ENCODE assay signal across 1 cellular context in the genomic region with DNA sequence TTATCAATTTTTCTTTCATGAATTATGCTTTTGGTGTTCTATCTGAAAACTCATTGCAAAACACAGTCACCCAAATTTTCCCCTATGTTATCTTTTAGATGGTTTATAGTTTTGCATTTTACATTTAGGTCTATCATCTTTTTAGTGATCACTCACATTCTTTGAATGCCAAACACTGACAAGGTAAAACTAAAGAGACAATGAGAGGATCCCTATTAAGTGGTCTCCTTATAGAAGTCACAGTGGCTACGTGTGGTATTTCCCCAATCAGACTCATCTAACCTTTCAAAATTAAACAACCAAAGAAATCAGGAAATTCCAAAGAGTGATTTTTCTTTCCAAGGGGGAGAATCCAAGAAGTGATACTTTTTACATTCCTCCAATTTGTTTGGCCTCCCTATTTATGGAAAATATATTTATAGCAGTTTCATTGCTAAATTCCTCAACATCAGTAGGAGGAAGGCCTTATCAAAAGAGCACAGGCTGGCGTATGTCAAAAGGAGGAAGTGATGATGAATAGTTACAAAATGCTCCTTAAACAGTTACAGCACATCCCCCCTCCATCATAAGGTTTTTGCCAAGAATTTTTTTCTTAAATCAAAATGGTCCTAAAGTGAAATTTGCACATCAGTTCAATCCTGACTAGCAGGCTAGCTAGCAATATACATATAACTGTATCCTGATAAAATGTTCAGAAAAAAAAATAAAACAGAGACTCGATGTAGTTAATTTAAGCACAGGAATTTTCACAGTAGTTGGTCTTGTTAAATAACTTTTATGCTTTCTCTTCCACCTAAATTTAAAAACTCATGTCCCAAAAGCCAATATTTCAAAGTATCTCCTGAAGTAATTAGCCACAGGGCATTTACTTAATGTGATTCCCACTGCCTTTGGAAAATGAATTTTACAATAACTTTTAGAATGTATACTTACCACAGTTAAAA.
A peak's percentile ranks its signal among the peaks of the same experiment; 100 is the strongest.
TF ChIP-seq lines count a peak whose summit lies in the region.

No MANE protein-coding gene starts in this region.

TF ChIP-seq in K562, 482 proteins besides CTCF, POLR2A, EP300 and RAD21 (continued from another document and continues in another):
- TF ChIP-seq, protein P1, sequence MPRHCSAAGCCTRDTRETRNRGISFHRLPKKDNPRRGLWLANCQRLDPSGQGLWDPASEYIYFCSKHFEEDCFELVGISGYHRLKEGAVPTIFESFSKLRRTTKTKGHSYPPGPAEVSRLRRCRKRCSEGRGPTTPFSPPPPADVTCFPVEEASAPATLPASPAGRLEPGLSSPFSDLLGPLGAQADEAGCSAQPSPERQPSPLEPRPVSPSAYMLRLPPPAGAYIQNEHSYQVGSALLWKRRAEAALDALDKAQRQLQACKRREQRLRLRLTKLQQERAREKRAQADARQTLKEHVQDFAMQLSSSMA (CRISPR knock-in tag; IDR thresholded peaks at IDR 0.05) = no peak
- peak; percentile 69 for TF ChIP-seq PYGO2 (tag; IDR thresholded peaks at IDR 0.05)
- no peak for TF ChIP-seq NR2C1 (IDR thresholded peaks at IDR 0.05)
- TF ChIP-seq NR2C1 (tag; IDR thresholded peaks at IDR 0.05) = no peak
- TF ChIP-seq NFE2 (IDR thresholded peaks at IDR 0.05; ENCODE audit: low read depth) = peak; percentile 36; the same call in 1 of the 2 replicates
- TF ChIP-seq NBN (IDR thresholded peaks at IDR 0.05; ENCODE audit: low read depth) = peak; percentile 82; the same call in 1 of the 2 replicates
- TF ChIP-seq ZKSCAN1 (IDR thresholded peaks at IDR 0.05; ENCODE audit: low read depth, low read length) = no peak
- no peak for TF ChIP-seq KLF1 (tag; IDR thresholded peaks at IDR 0.05)
- TF ChIP-seq, protein P2, sequence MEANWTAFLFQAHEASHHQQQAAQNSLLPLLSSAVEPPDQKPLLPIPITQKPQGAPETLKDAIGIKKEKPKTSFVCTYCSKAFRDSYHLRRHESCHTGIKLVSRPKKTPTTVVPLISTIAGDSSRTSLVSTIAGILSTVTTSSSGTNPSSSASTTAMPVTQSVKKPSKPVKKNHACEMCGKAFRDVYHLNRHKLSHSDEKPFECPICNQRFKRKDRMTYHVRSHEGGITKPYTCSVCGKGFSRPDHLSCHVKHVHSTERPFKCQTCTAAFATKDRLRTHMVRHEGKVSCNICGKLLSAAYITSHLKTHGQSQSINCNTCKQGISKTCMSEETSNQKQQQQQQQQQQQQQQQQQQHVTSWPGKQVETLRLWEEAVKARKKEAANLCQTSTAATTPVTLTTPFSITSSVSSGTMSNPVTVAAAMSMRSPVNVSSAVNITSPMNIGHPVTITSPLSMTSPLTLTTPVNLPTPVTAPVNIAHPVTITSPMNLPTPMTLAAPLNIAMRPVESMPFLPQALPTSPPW (CRISPR knock-in tag; IDR thresholded peaks at IDR 0.05) = peak; percentile 53
- TF ChIP-seq CEBPB (tag; IDR thresholded peaks at IDR 0.05) = peak; percentile 81
- peak; percentile 88 for TF ChIP-seq TAL1 (IDR thresholded peaks at IDR 0.05)
- 0 out of 2 replicates have a peak, but pooled peaks have one; percentile 35 for TF ChIP-seq ZEB2 (IDR thresholded peaks at IDR 0.05)
- TF ChIP-seq ETV1 (tag; conservative IDR thresholded peaks at IDR 0.05; ENCODE audit: low read depth) = peak; percentile 95
- TF ChIP-seq, protein P3, sequence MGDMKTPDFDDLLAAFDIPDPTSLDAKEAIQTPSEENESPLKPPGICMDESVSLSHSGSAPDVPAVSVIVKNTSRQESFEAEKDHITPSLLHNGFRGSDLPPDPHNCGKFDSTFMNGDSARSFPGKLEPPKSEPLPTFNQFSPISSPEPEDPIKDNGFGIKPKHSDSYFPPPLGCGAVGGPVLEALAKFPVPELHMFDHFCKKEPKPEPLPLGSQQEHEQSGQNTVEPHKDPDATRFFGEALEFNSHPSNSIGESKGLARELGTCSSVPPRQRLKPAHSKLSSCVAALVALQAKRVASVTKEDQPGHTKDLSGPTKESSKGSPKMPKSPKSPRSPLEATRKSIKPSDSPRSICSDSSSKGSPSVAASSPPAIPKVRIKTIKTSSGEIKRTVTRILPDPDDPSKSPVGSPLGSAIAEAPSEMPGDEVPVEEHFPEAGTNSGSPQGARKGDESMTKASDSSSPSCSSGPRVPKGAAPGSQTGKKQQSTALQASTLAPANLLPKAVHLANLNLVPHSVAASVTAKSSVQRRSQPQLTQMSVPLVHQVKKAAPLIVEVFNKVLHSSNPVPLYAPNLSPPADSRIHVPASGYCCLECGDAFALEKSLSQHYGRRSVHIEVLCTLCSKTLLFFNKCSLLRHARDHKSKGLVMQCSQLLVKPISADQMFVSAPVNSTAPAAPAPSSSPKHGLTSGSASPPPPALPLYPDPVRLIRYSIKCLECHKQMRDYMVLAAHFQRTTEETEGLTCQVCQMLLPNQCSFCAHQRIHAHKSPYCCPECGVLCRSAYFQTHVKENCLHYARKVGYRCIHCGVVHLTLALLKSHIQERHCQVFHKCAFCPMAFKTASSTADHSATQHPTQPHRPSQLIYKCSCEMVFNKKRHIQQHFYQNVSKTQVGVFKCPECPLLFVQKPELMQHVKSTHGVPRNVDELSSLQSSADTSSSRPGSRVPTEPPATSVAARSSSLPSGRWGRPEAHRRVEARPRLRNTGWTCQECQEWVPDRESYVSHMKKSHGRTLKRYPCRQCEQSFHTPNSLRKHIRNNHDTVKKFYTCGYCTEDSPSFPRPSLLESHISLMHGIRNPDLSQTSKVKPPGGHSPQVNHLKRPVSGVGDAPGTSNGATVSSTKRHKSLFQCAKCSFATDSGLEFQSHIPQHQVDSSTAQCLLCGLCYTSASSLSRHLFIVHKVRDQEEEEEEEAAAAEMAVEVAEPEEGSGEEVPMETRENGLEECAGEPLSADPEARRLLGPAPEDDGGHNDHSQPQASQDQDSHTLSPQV (IDR thresholded peaks at IDR 0.05) = peak; percentile 67
- peak; percentile 57 for TF ChIP-seq NEUROD1 (IDR thresholded peaks at IDR 0.05; ENCODE audit: borderline replicate concordance, low read depth, low read length, partially characterized antibody)
- peak; percentile 96 for TF ChIP-seq SMARCE1 (IDR thresholded peaks at IDR 0.05)
- peak; percentile 81 for TF ChIP-seq CREM (IDR thresholded peaks at IDR 0.05; ENCODE audit: low read depth)
- peak; percentile 79 for TF ChIP-seq CCNT2 (IDR thresholded peaks at IDR 0.05; ENCODE audit: borderline replicate concordance, extremely low read depth, insufficient read length, low read depth, low read length)
- no peak for TF ChIP-seq ZNF12 (CRISPR knock-in tag; IDR thresholded peaks at IDR 0.05)
- TF ChIP-seq ZNF274 (IDR thresholded peaks at IDR 0.05; ENCODE audit: borderline replicate concordance, low read depth, low read length) = no peak
- TF ChIP-seq KHSRP (IDR thresholded peaks at IDR 0.05) = peak; percentile 63; the same call in 1 of the 2 replicates
- peak; percentile 98 for TF ChIP-seq ARID1B (IDR thresholded peaks at IDR 0.05)
- TF ChIP-seq SMARCB1 (IDR thresholded peaks at IDR 0.05; ENCODE audit: insufficient read length, low read depth) = peak; percentile 87
- peak; percentile 68 to 97; a peak in 3 of 4 replicates for TF ChIP-seq TBL1XR1 (IDR thresholded peaks at IDR 0.05; ENCODE audit: low read length in 2 of 2)
- TF ChIP-seq ZNF584 (CRISPR knock-in tag; IDR thresholded peaks at IDR 0.05; ENCODE audit: low read depth) = no peak
- TF ChIP-seq MTA2 (IDR thresholded peaks at IDR 0.05; ENCODE audit: low read depth) = peak; percentile 87
- no peak for TF ChIP-seq MTF1 (CRISPR knock-in tag; IDR thresholded peaks at IDR 0.05; ENCODE audit: borderline replicate concordance)
- peak; percentile 88 for TF ChIP-seq LEF1 (IDR thresholded peaks at IDR 0.05)
- peak in 1 of 2 experiments; percentile 89; a peak in 2 of 4 replicates for TF ChIP-seq ETV6 (IDR thresholded peaks at IDR 0.05; ENCODE audit: borderline replicate concordance in 1 of 2, low read depth in 2 of 2, low read length in 1 of 2)
- no peak for TF ChIP-seq ETV6 (CRISPR knock-in tag; IDR thresholded peaks at IDR 0.05; ENCODE audit: borderline replicate concordance)
- TF ChIP-seq, protein P4, sequence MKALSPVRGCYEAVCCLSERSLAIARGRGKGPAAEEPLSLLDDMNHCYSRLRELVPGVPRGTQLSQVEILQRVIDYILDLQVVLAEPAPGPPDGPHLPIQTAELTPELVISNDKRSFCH (CRISPR knock-in tag; IDR thresholded peaks at IDR 0.05) = no peak
- TF ChIP-seq, protein P4 (tag; IDR thresholded peaks at IDR 0.05) = peak; percentile 88
- TF ChIP-seq SMARCA4 (IDR thresholded peaks at IDR 0.05) = peak; percentile 98
- peak; percentile 96 for TF ChIP-seq SMARCC2 (IDR thresholded peaks at IDR 0.05; ENCODE audit: low read depth)
- no peak for TF ChIP-seq HIVEP1 (CRISPR knock-in tag; IDR thresholded peaks at IDR 0.05)
- TF ChIP-seq, protein P5, sequence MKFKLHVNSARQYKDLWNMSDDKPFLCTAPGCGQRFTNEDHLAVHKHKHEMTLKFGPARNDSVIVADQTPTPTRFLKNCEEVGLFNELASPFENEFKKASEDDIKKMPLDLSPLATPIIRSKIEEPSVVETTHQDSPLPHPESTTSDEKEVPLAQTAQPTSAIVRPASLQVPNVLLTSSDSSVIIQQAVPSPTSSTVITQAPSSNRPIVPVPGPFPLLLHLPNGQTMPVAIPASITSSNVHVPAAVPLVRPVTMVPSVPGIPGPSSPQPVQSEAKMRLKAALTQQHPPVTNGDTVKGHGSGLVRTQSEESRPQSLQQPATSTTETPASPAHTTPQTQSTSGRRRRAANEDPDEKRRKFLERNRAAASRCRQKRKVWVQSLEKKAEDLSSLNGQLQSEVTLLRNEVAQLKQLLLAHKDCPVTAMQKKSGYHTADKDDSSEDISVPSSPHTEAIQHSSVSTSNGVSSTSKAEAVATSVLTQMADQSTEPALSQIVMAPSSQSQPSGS (CRISPR knock-in tag; IDR thresholded peaks at IDR 0.05) = no peak
- TF ChIP-seq, protein P6, sequence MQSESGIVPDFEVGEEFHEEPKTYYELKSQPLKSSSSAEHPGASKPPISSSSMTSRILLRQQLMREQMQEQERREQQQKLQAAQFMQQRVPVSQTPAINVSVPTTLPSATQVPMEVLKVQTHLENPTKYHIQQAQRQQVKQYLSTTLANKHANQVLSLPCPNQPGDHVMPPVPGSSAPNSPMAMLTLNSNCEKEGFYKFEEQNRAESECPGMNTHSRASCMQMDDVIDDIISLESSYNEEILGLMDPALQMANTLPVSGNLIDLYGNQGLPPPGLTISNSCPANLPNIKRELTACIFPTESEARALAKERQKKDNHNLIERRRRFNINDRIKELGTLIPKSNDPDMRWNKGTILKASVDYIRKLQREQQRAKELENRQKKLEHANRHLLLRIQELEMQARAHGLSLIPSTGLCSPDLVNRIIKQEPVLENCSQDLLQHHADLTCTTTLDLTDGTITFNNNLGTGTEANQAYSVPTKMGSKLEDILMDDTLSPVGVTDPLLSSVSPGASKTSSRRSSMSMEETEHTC (IDR thresholded peaks at IDR 0.05) = no peak
- TF ChIP-seq CBFA2T2 (conservative IDR thresholded peaks at IDR 0.05) = peak; percentile 84
- TF ChIP-seq, protein P7, sequence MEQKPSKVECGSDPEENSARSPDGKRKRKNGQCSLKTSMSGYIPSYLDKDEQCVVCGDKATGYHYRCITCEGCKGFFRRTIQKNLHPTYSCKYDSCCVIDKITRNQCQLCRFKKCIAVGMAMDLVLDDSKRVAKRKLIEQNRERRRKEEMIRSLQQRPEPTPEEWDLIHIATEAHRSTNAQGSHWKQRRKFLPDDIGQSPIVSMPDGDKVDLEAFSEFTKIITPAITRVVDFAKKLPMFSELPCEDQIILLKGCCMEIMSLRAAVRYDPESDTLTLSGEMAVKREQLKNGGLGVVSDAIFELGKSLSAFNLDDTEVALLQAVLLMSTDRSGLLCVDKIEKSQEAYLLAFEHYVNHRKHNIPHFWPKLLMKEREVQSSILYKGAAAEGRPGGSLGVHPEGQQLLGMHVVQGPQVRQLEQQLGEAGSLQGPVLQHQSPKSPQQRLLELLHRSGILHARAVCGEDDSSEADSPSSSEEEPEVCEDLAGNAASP (IDR thresholded peaks at IDR 0.05) = no peak
- TF ChIP-seq, protein P8, sequence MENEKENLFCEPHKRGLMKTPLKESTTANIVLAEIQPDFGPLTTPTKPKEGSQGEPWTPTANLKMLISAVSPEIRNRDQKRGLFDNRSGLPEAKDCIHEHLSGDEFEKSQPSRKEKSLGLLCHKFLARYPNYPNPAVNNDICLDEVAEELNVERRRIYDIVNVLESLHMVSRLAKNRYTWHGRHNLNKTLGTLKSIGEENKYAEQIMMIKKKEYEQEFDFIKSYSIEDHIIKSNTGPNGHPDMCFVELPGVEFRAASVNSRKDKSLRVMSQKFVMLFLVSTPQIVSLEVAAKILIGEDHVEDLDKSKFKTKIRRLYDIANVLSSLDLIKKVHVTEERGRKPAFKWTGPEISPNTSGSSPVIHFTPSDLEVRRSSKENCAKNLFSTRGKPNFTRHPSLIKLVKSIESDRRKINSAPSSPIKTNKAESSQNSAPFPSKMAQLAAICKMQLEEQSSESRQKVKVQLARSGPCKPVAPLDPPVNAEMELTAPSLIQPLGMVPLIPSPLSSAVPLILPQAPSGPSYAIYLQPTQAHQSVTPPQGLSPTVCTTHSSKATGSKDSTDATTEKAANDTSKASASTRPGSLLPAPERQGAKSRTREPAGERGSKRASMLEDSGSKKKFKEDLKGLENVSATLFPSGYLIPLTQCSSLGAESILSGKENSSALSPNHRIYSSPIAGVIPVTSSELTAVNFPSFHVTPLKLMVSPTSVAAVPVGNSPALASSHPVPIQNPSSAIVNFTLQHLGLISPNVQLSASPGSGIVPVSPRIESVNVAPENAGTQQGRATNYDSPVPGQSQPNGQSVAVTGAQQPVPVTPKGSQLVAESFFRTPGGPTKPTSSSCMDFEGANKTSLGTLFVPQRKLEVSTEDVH (IDR thresholded peaks at IDR 0.05; ENCODE audit: low read depth, partially characterized antibody) = peak; percentile 10
- peak; percentile 43; the same call in 1 of the 2 replicates for TF ChIP-seq NCOA6 (IDR thresholded peaks at IDR 0.05)
- TF ChIP-seq, protein P9, sequence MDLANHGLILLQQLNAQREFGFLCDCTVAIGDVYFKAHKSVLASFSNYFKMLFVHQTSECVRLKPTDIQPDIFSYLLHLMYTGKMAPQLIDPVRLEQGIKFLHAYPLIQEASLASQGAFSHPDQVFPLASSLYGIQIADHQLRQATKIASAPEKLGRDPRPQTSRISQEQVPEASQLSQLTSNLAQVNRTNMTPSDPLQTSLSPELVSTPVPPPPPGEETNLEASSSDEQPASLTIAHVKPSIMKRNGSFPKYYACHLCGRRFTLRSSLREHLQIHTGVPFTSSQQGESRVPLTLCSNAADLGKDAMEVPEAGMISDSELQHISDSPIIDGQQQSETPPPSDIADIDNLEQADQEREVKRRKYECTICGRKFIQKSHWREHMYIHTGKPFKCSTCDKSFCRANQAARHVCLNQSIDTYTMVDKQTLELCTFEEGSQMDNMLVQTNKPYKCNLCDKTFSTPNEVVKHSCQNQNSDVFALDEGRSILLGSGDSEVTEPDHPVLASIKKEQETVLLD (IDR thresholded peaks at IDR 0.05) = peak; percentile 34; the same call in 1 of the 2 replicates
